1 cellular context compared by ENCODE assay signal in the genomic region with DNA sequence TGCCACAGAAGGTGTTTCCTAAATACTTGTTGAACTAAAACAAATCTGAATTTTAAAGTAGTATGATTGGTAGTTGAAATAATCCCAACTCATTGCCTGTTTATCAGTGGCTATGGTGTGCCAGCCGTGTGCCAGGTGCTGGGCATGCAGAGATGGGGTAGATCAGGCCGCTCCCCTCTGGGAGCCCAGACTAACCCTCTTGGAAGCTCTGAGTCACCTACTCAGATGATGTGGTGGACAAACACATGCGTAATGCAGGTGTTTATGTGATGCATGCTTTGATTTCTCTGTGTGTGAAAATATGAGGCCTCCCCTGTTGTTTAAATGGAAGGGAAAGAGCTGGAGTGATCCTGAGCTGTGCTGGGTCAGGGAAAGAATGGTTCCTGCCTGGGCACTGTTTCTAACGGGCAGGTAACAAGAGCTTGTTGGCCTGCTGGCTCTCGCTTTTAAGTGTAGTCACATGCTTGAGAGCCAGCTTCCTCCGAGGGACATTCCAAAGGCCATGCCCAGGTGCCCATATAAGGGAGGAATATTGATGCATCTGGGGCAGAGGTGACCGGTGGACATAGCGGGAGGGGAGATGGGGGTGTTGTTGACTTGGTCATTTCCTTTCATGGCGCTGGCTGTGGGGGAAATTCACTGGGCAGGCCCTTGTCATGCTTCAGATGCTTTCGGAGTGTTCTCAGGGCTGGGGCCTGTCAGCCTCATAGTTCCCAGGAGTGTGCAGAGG.
A peak's percentile ranks its signal among the peaks of the same experiment; 100 is the strongest.
TF ChIP-seq lines count a peak whose summit lies in the region.

No MANE protein-coding gene starts in this region.

TF ChIP-seq in HepG2, 621 proteins besides CTCF, POLR2A, EP300 and RAD21 (continued from another document and continues in another):
- TF ChIP-seq, protein P1, sequence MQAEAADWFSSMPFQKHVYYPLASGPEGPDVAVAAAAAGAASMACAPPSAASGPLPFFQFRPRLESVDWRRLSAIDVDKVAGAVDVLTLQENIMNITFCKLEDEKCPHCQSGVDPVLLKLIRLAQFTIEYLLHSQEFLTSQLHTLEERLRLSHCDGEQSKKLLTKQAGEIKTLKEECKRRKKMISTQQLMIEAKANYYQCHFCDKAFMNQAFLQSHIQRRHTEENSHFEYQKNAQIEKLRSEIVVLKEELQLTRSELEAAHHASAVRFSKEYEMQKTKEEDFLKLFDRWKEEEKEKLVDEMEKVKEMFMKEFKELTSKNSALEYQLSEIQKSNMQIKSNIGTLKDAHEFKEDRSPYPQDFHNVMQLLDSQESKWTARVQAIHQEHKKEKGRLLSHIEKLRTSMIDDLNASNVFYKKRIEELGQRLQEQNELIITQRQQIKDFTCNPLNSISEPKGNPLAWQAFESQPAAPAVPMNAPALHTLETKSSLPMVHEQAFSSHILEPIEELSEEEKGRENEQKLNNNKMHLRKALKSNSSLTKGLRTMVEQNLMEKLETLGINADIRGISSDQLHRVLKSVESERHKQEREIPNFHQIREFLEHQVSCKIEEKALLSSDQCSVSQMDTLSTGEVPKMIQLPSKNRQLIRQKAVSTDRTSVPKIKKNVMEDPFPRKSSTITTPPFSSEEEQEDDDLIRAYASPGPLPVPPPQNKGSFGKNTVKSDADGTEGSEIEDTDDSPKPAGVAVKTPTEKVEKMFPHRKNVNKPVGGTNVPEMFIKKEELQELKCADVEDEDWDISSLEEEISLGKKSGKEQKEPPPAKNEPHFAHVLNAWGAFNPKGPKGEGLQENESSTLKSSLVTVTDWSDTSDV (CRISPR knock-in tag; IDR thresholded peaks at IDR 0.05), result no peak
- TF ChIP-seq, protein P2, sequence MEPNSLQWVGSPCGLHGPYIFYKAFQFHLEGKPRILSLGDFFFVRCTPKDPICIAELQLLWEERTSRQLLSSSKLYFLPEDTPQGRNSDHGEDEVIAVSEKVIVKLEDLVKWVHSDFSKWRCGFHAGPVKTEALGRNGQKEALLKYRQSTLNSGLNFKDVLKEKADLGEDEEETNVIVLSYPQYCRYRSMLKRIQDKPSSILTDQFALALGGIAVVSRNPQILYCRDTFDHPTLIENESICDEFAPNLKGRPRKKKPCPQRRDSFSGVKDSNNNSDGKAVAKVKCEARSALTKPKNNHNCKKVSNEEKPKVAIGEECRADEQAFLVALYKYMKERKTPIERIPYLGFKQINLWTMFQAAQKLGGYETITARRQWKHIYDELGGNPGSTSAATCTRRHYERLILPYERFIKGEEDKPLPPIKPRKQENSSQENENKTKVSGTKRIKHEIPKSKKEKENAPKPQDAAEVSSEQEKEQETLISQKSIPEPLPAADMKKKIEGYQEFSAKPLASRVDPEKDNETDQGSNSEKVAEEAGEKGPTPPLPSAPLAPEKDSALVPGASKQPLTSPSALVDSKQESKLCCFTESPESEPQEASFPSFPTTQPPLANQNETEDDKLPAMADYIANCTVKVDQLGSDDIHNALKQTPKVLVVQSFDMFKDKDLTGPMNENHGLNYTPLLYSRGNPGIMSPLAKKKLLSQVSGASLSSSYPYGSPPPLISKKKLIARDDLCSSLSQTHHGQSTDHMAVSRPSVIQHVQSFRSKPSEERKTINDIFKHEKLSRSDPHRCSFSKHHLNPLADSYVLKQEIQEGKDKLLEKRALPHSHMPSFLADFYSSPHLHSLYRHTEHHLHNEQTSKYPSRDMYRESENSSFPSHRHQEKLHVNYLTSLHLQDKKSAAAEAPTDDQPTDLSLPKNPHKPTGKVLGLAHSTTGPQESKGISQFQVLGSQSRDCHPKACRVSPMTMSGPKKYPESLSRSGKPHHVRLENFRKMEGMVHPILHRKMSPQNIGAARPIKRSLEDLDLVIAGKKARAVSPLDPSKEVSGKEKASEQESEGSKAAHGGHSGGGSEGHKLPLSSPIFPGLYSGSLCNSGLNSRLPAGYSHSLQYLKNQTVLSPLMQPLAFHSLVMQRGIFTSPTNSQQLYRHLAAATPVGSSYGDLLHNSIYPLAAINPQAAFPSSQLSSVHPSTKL (CRISPR knock-in tag; IDR thresholded peaks at IDR 0.05), result peak; percentile 47
- TF ChIP-seq YY1 (IDR thresholded peaks at IDR 0.05; ENCODE audit: insufficient read depth, insufficient replicate concordance, low read depth, low read length) (peak; percentile 26), ZNF235 (CRISPR knock-in tag; IDR thresholded peaks at IDR 0.05; ENCODE audit: borderline replicate concordance) (no peak), ZNF562 (CRISPR knock-in tag; IDR thresholded peaks at IDR 0.05; ENCODE audit: borderline replicate concordance) (no peak), SRSF4 (IDR thresholded peaks at IDR 0.05; ENCODE audit: low read depth, low read length, poor library complexity, severe bottlenecking) (no peak), GABPB1 (CRISPR knock-in tag; IDR thresholded peaks at IDR 0.05) (peak; percentile 17; the same call in 1 of the 2 replicates), ISX (CRISPR knock-in tag; conservative IDR thresholded peaks at IDR 0.05) (no peak), PITX1 (CRISPR knock-in tag; IDR thresholded peaks at IDR 0.05) (peak; percentile 29; the same call in 1 of the 2 replicates), FOXP1 (IDR thresholded peaks at IDR 0.05) (no peak), FOXP1 (CRISPR knock-in tag; IDR thresholded peaks at IDR 0.05) (peak; percentile 26; the same call in 1 of the 2 replicates), CBX5 (CRISPR knock-in tag; IDR thresholded peaks at IDR 0.05; ENCODE audit: borderline replicate concordance) (no peak), TOPORS (CRISPR knock-in tag; IDR thresholded peaks at IDR 0.05) (no peak), NPAS2 (CRISPR knock-in tag; IDR thresholded peaks at IDR 0.05; ENCODE audit: borderline replicate concordance) (0 out of 2 replicates have a peak, but pooled peaks have one; percentile 34), ZNF160 (CRISPR knock-in tag; IDR thresholded peaks at IDR 0.05) (no peak), ONECUT2 (CRISPR knock-in tag; IDR thresholded peaks at IDR 0.05) (no peak), ARNT (IDR thresholded peaks at IDR 0.05) (no peak), MAF1 (CRISPR knock-in tag; IDR thresholded peaks at IDR 0.05; ENCODE audit: borderline replicate concordance) (no peak), HDAC1 (CRISPR knock-in tag; IDR thresholded peaks at IDR 0.05) (peak; percentile 51; the same call in 1 of the 2 replicates), HDAC6 (IDR thresholded peaks at IDR 0.05; ENCODE audit: low read depth, low read length) (no peak), ETV5 (CRISPR knock-in tag; IDR thresholded peaks at IDR 0.05; ENCODE audit: borderline replicate concordance) (peak; percentile 26; the same call in 1 of the 2 replicates)
- TF ChIP-seq, protein P3, sequence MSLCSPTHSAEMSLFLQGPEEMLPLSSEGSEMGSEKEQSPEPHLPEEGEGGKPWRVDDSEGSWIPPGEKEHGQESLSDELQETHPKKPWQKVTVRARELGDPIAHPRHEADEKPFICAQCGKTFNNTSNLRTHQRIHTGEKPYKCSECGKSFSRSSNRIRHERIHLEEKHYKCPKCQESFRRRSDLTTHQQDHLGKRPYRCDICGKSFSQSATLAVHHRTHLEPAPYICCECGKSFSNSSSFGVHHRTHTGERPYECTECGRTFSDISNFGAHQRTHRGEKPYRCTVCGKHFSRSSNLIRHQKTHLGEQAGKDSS (CRISPR knock-in tag; IDR thresholded peaks at IDR 0.05; ENCODE audit: borderline replicate concordance, low read depth), result no peak
- TF ChIP-seq, protein P4, sequence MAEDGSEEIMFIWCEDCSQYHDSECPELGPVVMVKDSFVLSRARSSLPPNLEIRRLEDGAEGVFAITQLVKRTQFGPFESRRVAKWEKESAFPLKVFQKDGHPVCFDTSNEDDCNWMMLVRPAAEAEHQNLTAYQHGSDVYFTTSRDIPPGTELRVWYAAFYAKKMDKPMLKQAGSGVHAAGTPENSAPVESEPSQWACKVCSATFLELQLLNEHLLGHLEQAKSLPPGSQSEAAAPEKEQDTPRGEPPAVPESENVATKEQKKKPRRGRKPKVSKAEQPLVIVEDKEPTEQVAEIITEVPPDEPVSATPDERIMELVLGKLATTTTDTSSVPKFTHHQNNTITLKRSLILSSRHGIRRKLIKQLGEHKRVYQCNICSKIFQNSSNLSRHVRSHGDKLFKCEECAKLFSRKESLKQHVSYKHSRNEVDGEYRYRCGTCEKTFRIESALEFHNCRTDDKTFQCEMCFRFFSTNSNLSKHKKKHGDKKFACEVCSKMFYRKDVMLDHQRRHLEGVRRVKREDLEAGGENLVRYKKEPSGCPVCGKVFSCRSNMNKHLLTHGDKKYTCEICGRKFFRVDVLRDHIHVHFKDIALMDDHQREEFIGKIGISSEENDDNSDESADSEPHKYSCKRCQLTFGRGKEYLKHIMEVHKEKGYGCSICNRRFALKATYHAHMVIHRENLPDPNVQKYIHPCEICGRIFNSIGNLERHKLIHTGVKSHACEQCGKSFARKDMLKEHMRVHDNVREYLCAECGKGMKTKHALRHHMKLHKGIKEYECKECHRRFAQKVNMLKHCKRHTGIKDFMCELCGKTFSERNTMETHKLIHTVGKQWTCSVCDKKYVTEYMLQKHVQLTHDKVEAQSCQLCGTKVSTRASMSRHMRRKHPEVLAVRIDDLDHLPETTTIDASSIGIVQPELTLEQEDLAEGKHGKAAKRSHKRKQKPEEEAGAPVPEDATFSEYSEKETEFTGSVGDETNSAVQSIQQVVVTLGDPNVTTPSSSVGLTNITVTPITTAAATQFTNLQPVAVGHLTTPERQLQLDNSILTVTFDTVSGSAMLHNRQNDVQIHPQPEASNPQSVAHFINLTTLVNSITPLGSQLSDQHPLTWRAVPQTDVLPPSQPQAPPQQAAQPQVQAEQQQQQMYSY (CRISPR knock-in tag; IDR thresholded peaks at IDR 0.05), result no peak
- TF ChIP-seq, protein P5, sequence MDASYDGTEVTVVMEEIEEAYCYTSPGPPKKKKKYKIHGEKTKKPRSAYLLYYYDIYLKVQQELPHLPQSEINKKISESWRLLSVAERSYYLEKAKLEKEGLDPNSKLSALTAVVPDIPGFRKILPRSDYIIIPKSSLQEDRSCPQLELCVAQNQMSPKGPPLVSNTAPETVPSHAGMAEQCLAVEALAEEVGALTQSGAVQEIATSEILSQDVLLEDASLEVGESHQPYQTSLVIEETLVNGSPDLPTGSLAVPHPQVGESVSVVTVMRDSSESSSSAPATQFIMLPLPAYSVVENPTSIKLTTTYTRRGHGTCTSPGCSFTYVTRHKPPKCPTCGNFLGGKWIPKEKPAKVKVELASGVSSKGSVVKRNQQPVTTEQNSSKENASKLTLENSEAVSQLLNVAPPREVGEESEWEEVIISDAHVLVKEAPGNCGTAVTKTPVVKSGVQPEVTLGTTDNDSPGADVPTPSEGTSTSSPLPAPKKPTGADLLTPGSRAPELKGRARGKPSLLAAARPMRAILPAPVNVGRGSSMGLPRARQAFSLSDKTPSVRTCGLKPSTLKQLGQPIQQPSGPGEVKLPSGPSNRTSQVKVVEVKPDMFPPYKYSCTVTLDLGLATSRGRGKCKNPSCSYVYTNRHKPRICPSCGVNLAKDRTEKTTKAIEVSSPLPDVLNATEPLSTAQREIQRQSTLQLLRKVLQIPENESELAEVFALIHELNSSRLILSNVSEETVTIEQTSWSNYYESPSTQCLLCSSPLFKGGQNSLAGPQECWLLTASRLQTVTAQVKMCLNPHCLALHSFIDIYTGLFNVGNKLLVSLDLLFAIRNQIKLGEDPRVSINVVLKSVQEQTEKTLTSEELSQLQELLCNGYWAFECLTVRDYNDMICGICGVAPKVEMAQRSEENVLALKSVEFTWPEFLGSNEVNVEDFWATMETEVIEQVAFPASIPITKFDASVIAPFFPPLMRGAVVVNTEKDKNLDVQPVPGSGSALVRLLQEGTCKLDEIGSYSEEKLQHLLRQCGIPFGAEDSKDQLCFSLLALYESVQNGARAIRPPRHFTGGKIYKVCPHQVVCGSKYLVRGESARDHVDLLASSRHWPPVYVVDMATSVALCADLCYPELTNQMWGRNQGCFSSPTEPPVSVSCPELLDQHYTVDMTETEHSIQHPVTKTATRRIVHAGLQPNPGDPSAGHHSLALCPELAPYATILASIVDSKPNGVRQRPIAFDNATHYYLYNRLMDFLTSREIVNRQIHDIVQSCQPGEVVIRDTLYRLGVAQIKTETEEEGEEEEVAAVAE (CRISPR knock-in tag; IDR thresholded peaks at IDR 0.05; ENCODE audit: borderline replicate concordance), result no peak
- TF ChIP-seq, protein P6, sequence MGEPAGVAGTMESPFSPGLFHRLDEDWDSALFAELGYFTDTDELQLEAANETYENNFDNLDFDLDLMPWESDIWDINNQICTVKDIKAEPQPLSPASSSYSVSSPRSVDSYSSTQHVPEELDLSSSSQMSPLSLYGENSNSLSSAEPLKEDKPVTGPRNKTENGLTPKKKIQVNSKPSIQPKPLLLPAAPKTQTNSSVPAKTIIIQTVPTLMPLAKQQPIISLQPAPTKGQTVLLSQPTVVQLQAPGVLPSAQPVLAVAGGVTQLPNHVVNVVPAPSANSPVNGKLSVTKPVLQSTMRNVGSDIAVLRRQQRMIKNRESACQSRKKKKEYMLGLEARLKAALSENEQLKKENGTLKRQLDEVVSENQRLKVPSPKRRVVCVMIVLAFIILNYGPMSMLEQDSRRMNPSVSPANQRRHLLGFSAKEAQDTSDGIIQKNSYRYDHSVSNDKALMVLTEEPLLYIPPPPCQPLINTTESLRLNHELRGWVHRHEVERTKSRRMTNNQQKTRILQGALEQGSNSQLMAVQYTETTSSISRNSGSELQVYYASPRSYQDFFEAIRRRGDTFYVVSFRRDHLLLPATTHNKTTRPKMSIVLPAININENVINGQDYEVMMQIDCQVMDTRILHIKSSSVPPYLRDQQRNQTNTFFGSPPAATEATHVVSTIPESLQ (CRISPR knock-in tag; conservative IDR thresholded peaks at IDR 0.05), result no peak
- TF ChIP-seq, protein P7, sequence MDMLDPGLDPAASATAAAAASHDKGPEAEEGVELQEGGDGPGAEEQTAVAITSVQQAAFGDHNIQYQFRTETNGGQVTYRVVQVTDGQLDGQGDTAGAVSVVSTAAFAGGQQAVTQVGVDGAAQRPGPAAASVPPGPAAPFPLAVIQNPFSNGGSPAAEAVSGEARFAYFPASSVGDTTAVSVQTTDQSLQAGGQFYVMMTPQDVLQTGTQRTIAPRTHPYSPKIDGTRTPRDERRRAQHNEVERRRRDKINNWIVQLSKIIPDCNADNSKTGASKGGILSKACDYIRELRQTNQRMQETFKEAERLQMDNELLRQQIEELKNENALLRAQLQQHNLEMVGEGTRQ (IDR thresholded peaks at IDR 0.05; ENCODE audit: low read depth, low read length), result no peak
- TF ChIP-seq, protein P7 (CRISPR knock-in tag; IDR thresholded peaks at IDR 0.05; ENCODE audit: borderline replicate concordance), result peak; percentile 65; the same call in 1 of the 2 replicates
- TF ChIP-seq, protein P8, sequence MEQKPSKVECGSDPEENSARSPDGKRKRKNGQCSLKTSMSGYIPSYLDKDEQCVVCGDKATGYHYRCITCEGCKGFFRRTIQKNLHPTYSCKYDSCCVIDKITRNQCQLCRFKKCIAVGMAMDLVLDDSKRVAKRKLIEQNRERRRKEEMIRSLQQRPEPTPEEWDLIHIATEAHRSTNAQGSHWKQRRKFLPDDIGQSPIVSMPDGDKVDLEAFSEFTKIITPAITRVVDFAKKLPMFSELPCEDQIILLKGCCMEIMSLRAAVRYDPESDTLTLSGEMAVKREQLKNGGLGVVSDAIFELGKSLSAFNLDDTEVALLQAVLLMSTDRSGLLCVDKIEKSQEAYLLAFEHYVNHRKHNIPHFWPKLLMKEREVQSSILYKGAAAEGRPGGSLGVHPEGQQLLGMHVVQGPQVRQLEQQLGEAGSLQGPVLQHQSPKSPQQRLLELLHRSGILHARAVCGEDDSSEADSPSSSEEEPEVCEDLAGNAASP (CRISPR knock-in tag; IDR thresholded peaks at IDR 0.05; ENCODE audit: borderline replicate concordance), result no peak
